In the genomic region with DNA sequence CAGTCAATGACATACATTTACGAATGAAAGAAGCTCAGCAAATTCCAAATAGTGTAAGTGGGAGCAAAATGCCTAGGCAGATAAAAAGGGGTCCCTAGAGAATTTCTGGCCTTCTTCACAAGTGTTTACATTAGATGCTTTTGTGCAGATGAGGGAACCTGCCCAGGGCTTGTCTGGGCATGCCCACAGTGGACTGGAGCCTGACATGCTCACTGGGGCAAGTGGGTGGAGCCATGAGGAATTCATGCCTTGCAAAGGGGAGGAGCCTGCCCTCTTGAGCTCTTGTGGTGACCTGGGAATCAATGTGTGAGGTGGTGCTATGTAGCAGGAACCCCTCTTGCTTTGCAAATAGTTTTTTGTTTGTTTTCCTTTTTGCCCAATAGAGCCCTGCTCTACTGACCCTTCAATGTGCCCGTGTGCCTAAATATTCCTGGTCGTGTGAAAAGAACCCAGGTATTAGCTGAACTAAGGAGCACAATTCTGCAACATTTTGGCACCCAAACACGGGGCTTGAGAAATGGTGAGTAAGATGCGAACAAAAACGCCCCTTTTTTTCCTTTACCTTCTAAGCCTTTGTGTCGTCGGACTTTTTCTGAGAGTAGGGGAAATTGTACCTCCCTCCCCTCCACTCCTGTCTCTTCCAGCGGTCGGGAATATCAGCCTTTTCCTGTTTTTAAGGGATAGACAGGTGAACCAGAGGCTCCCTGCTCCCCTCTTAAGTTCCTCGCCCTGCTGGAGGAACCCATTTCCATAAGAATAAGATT, we compare ENCODE assay signal across 9 cellular contexts.
DNase-seq lines count a peak whose midpoint lies in the region; ATAC-seq and TF ChIP-seq lines count a peak whose summit lies in the region.
"Had no signal": no experiment of that assay in that cellular context is flagged by ENCODE, and none has a peak within 500 bp of the region (broad histone marks: within the 10 kb centered on the region; RNA-seq: fewer than 3 reads in every experiment).

No MANE protein-coding gene starts in this region.

- DNase-seq in GM03348 (ENCODE audit: low spot score) (peak; percentile 75), neural progenitor cell (ENCODE audit: low spot score) (peak; percentile 91), ovary (no peak), transverse colon (no peak), mucosa of descending colon (no peak)
- DNase-seq in activated CD8-positive, alpha-beta T cell treated with anti-CD3 and anti-CD28 coated beads, Interleukin-2, amount 10 ng/mL, durations not matched to agents 7 days and 5 days: peak; percentile 20

- H3K36me3 Mint-ChIP-seq in activated CD8-positive, alpha-beta T cell treated with anti-CD3 and anti-CD28 coated beads, Interleukin-2, amount 10 ng/mL, durations not matched to agents 7 days and 5 days (ENCODE audit: low read depth): no peaks in the 10 kb centered on the region
- no peaks in the 10 kb centered on the region for H3K36me3 Mint-ChIP-seq in neural progenitor cell

- H3K9ac ChIP-seq in neural progenitor cell: peak overlapping the region; percentile 74

- peak overlapping the region; percentile 30 for H3K27ac Mint-ChIP-seq in activated CD8-positive, alpha-beta T cell treated with anti-CD3 and anti-CD28 coated beads, Interleukin-2, amount 10 ng/mL, durations not matched to agents 7 days and 5 days
- H3K27ac Mint-ChIP-seq in neural progenitor cell: no peak overlapping the region

- H3K9me3 ChIP-seq in neural progenitor cell (ENCODE audit: low read depth): peaks cover 13% of the 10 kb centered on the region
- no peaks in the 10 kb centered on the region for H3K9me3 ChIP-seq in ovary
- H3K9me3 ChIP-seq in transverse colon: peaks cover 5 to 8% of the 10 kb centered on the region in 2 donors
- peaks cover 68% of the 10 kb centered on the region for H3K9me3 ChIP-seq in mucosa of descending colon

- CTCF ChIA-PET in activated CD8-positive, alpha-beta T cell treated with anti-CD3 and anti-CD28 coated beads, Interleukin-2, amount 10 ng/mL, durations not matched to agents 7 days and 5 days (lab: Charles Lee): no interaction called here

- in situ Hi-C loops in transverse colon (cut with MboI; ENCODE audit: low pct_ligation_motif_present in 1 of 4, low pct_unique_long_range_greater_than_20kb in 1 of 4, low sequenced_read_pairs in 3 of 4): no loop called here

- peak overlapping the region; percentile 47 for H2AFZ ChIP-seq in neural progenitor cell (replicated peaks)

- TF ChIP-seq EP300 in ovary (IDR thresholded peaks at IDR 0.05) (no peak), transverse colon (IDR thresholded peaks at IDR 0.05; ENCODE audit: low read depth) (no peak)

- intact Hi-C loops in ovary (cut with DNase I) (no loop called here), transverse colon (cut with DNase I; ENCODE audit: low total_unique reads) (no loop called here), mucosa of descending colon (cut with DNase I, micrococcal nuclease) (no loop called here)

- peak overlapping the region; percentile 67 for H3K4me2 ChIP-seq in neural progenitor cell

- H3K36me3 ChIP-seq in neural progenitor cell (peaks cover 28% of the 10 kb centered on the region), ovary (no peaks in the 10 kb centered on the region), transverse colon (no peaks in the 10 kb centered on the region), mucosa of descending colon (ENCODE audit: low read depth) (no peaks in the 10 kb centered on the region)

- H3K4me3 ChIP-seq in neural progenitor cell: peak overlapping the region; percentile 65
- H3K4me3 ChIP-seq in ovary: no peak overlapping the region
- no peak overlapping the region for H3K4me3 ChIP-seq in transverse colon
- no peak overlapping the region for H3K4me3 ChIP-seq in mucosa of descending colon
- H3K4me3 ChIP-seq: skin epidermis had no signal

- ATAC-seq in GM19468 (IDR thresholded peaks at IDR 0.05; ENCODE audit: extremely low read depth, unreplicated experiment) (peak; percentile 87), HG03558 (IDR thresholded peaks at IDR 0.05; ENCODE audit: extremely low read depth, unreplicated experiment) (peak; percentile 83), mucosa of descending colon (no peak)
- ATAC-seq in activated CD8-positive, alpha-beta T cell treated with anti-CD3 and anti-CD28 coated beads, Interleukin-2, amount 10 ng/mL, durations not matched to agents 7 days and 5 days: no peak

- H3K79me2 ChIP-seq in neural progenitor cell (ENCODE audit: low read depth): peaks cover 57% of the 10 kb centered on the region

- H3K4me1 ChIP-seq in neural progenitor cell (peaks cover 8% of the 10 kb centered on the region), ovary (ENCODE audit: insufficient read depth) (no peaks in the 10 kb centered on the region), transverse colon (no peaks in the 10 kb centered on the region), mucosa of descending colon (ENCODE audit: low read depth) (no peaks in the 10 kb centered on the region)

- peaks cover 19% of the 10 kb centered on the region for H3K9me3 Mint-ChIP-seq in activated CD8-positive, alpha-beta T cell treated with anti-CD3 and anti-CD28 coated beads, Interleukin-2, amount 10 ng/mL, durations not matched to agents 7 days and 5 days (ENCODE audit: insufficient read depth)
- H3K9me3 Mint-ChIP-seq in neural progenitor cell: peaks cover 15% of the 10 kb centered on the region

- POLR2A ChIA-PET in activated CD8-positive, alpha-beta T cell treated with anti-CD3 and anti-CD28 coated beads, Interleukin-2, amount 10 ng/mL, durations not matched to agents 7 days and 5 days (lab: Charles Lee): no interaction called here

- peaks cover 7% of the 10 kb centered on the region for H4K20me1 ChIP-seq in neural progenitor cell (ENCODE audit: low read depth)

- H3K27ac ChIP-seq in neural progenitor cell: peak overlapping the region; percentile 86
- no peak overlapping the region for H3K27ac ChIP-seq in ovary
- no peak overlapping the region for H3K27ac ChIP-seq in transverse colon
- H3K27ac ChIP-seq: skin epidermis had no signal

- TF ChIP-seq CTCF in neural progenitor cell (IDR thresholded peaks at IDR 0.05): no peak
- no peak for TF ChIP-seq CTCF in ovary (IDR thresholded peaks at IDR 0.05)
- TF ChIP-seq CTCF in transverse colon (IDR thresholded peaks at IDR 0.05): no peak
- TF ChIP-seq CTCF in mucosa of descending colon (IDR thresholded peaks at IDR 0.05): no peak

- H3K4me3 Mint-ChIP-seq in activated CD8-positive, alpha-beta T cell treated with anti-CD3 and anti-CD28 coated beads, Interleukin-2, amount 10 ng/mL, durations not matched to agents 7 days and 5 days: no peak overlapping the region
- H3K4me3 Mint-ChIP-seq in neural progenitor cell: no peak overlapping the region

- H3K4me1 Mint-ChIP-seq in activated CD8-positive, alpha-beta T cell treated with anti-CD3 and anti-CD28 coated beads, Interleukin-2, amount 10 ng/mL, durations not matched to agents 7 days and 5 days (ENCODE audit: low read depth): no peaks in the 10 kb centered on the region
- H3K4me1 Mint-ChIP-seq in neural progenitor cell: peaks cover 8% of the 10 kb centered on the region

- 75 to 85% (median 84%) methylated on average over 11 of the region's 11 CpGs for WGBS in ovary, 3 donors
- 71 to 74% methylated on average over 8 to 11 of the region's 11 CpGs for WGBS in transverse colon (ENCODE audit: low coverage in 1 of 2), 2 donors

- no peaks in the 10 kb centered on the region for H3K27me3 ChIP-seq in neural progenitor cell
- H3K27me3 ChIP-seq in ovary: no peaks in the 10 kb centered on the region
- H3K27me3 ChIP-seq in transverse colon: no peaks in the 10 kb centered on the region

- no peak for TF ChIP-seq POLR2A in ovary (IDR thresholded peaks at IDR 0.05)
- no peak for TF ChIP-seq POLR2A in transverse colon (IDR thresholded peaks at IDR 0.05)

- peaks cover 8% of the 10 kb centered on the region for H3F3A ChIP-seq in neural progenitor cell (ENCODE audit: low read depth)

- H3K27me3 Mint-ChIP-seq in activated CD8-positive, alpha-beta T cell treated with anti-CD3 and anti-CD28 coated beads, Interleukin-2, amount 10 ng/mL, durations not matched to agents 7 days and 5 days (ENCODE audit: low read depth): no peaks in the 10 kb centered on the region
- H3K27me3 Mint-ChIP-seq in neural progenitor cell (ENCODE audit: insufficient read depth, low read depth): no peaks in the 10 kb centered on the region

Comparison
In these comparisons a context has a peak if more than half of its experiments do, and no peak if none do; other contexts are left out.
1. DNase-seq: peak in GM03348 (single experiment), activated CD8-positive, alpha-beta T cell treated with anti-CD3 and anti-CD28 coated beads, Interleukin-2, amount 10 ng/mL, durations not matched to agents 7 days and 5 days (single experiment) and neural progenitor cell (single experiment); none in ovary (0 of 5), transverse colon (single experiment) and mucosa of descending colon (0 of 3).
2. ATAC-seq: peak in GM19468 (single experiment) and HG03558 (single experiment); none in activated CD8-positive, alpha-beta T cell treated with anti-CD3 and anti-CD28 coated beads, Interleukin-2, amount 10 ng/mL, durations not matched to agents 7 days and 5 days (single experiment) and mucosa of descending colon (single experiment).